1 cellular context compared by ENCODE assay signal in genomic region chr5:150541397-150541675, GRCh38.
TF ChIP-seq lines count a peak whose summit lies in the region.

No MANE protein-coding gene starts in this region.

TF ChIP-seq in IMR-90, 13 proteins besides CTCF, POLR2A, EP300 and RAD21 (continued from another document):
- TF ChIP-seq SMC3 (IDR thresholded peaks at IDR 0.05; ENCODE audit: low read depth, low read length) (no peak), BHLHE40 (IDR thresholded peaks at IDR 0.05; ENCODE audit: low read depth, low read length) (no peak), CEBPB (IDR thresholded peaks at IDR 0.05; ENCODE audit: low read depth, low read length) (no peak), RCOR1 (IDR thresholded peaks at IDR 0.05; ENCODE audit: insufficient replicate concordance, low read length) (no peak), MAFK (IDR thresholded peaks at IDR 0.05; ENCODE audit: low read depth, low read length) (no peak), FOS (IDR thresholded peaks at IDR 0.05; ENCODE audit: low read depth, low read length) (no peak), NFE2L2 (IDR thresholded peaks at IDR 0.05; ENCODE audit: low read depth, low read length) (no peak)
